ENCODE assay signal across 8 cellular contexts in genomic region chr20:32474967-32475819, GRCh38.
A peak's percentile ranks its signal among the peaks of the same experiment; 100 is the strongest.
DNase-seq lines count a peak whose midpoint lies in the region; TF ChIP-seq lines count a peak whose summit lies in the region.

No MANE protein-coding gene starts in this region.

- H3K36me3 ChIP-seq in iPS-15b (ENCODE audit: control insufficient read depth, insufficient read depth, low read length) = peaks cover 12% of the 10 kb centered on the region

- H3K27me3 ChIP-seq in iPS-15b (ENCODE audit: control insufficient read depth, insufficient read depth, low read length) = no peaks in the 10 kb centered on the region

- H3K9me3 ChIP-seq in iPS-15b (ENCODE audit: control insufficient read depth, insufficient read depth, low read length) = no peaks in the 10 kb centered on the region

- in situ Hi-C loops in Caki2 (cut with HindIII; ENCODE audit: low pct_unique_long_range_greater_than_20kb, low sequenced_read_pairs) = no loop called here

- peak overlapping the region; percentile 70 to 99 (median 93) for H3K27ac Mint-ChIP-seq in brain

- no peaks in the 10 kb centered on the region for H3K27me3 Mint-ChIP-seq in brain

- peak overlapping the region; percentile 54 for H3K9ac ChIP-seq in iPS-15b (ENCODE audit: low read depth, low read length)

- H3K36me3 Mint-ChIP-seq in brain = peaks cover 12% of the 10 kb centered on the region

- no peaks in the 10 kb centered on the region for H3K9me3 Mint-ChIP-seq in brain

- TF ChIP-seq CTCF in brain (conservative IDR thresholded peaks at IDR 0.05) = no peak

- peak overlapping the region; percentile 70 to 84 (median 75) for H3K4me3 Mint-ChIP-seq in brain

- no peak overlapping the region for H3K4me3 ChIP-seq in iPS-15b (ENCODE audit: low read depth, low read length)

- TF ChIP-seq EP300 in Ishikawa (IDR thresholded peaks at IDR 0.05; ENCODE audit: borderline replicate concordance) = no peak

- peaks cover 15% of the 10 kb centered on the region for H3K4me1 ChIP-seq in iPS-15b (ENCODE audit: control insufficient read depth, insufficient read depth, low read length)

- DNase-seq in Caki2 (ENCODE audit: low read depth) (peak; percentile 99), putamen (ENCODE audit: low spot score) (peak; percentile 72), T-helper 1 cell (no peak), COR-L47 (lab: John Stamatoyannopoulos, UW) (no peak)
- no peak for DNase-seq in activated effector memory CD4-positive, alpha-beta T cell treated with anti-CD3 and anti-CD28 coated beads, Interleukin-2, amount 50 U/mL, for 16 hours

- H3K4me1 Mint-ChIP-seq in brain = peaks cover 90% of the 10 kb centered on the region

- no peak for TF ChIP-seq RAD21 in Ishikawa (IDR thresholded peaks at IDR 0.05; ENCODE audit: low read depth)

TF ChIP-seq in Ishikawa, 13 proteins besides CTCF, POLR2A, EP300 and RAD21:
- TF ChIP-seq, protein P1, sequence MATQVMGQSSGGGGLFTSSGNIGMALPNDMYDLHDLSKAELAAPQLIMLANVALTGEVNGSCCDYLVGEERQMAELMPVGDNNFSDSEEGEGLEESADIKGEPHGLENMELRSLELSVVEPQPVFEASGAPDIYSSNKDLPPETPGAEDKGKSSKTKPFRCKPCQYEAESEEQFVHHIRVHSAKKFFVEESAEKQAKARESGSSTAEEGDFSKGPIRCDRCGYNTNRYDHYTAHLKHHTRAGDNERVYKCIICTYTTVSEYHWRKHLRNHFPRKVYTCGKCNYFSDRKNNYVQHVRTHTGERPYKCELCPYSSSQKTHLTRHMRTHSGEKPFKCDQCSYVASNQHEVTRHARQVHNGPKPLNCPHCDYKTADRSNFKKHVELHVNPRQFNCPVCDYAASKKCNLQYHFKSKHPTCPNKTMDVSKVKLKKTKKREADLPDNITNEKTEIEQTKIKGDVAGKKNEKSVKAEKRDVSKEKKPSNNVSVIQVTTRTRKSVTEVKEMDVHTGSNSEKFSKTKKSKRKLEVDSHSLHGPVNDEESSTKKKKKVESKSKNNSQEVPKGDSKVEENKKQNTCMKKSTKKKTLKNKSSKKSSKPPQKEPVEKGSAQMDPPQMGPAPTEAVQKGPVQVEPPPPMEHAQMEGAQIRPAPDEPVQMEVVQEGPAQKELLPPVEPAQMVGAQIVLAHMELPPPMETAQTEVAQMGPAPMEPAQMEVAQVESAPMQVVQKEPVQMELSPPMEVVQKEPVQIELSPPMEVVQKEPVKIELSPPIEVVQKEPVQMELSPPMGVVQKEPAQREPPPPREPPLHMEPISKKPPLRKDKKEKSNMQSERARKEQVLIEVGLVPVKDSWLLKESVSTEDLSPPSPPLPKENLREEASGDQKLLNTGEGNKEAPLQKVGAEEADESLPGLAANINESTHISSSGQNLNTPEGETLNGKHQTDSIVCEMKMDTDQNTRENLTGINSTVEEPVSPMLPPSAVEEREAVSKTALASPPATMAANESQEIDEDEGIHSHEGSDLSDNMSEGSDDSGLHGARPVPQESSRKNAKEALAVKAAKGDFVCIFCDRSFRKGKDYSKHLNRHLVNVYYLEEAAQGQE (IDR thresholded peaks at IDR 0.05; ENCODE audit: low read depth) = no peak
- TF ChIP-seq, protein P2, sequence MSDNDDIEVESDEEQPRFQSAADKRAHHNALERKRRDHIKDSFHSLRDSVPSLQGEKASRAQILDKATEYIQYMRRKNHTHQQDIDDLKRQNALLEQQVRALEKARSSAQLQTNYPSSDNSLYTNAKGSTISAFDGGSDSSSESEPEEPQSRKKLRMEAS (IDR thresholded peaks at IDR 0.05) = peak; percentile 51
- peak; percentile 55; the same call in 1 of the 2 replicates for TF ChIP-seq TCF12 (IDR thresholded peaks at IDR 0.05; ENCODE audit: low read depth)
- no peak for TF ChIP-seq CREB1 (IDR thresholded peaks at IDR 0.05; ENCODE audit: low read depth)
- no peak for TF ChIP-seq FOXM1 (IDR thresholded peaks at IDR 0.05; ENCODE audit: borderline replicate concordance, low read depth)
- TF ChIP-seq TAF1 (IDR thresholded peaks at IDR 0.05; ENCODE audit: low read depth) = peak; percentile 42; the same call in 1 of the 2 replicates
- TF ChIP-seq TEAD4 (IDR thresholded peaks at IDR 0.05) = peak; percentile 66; the same call in 1 of the 2 replicates
- TF ChIP-seq NFIC (IDR thresholded peaks at IDR 0.05) = peak; percentile 56; the same call in 1 of the 2 replicates
- no peak for TF ChIP-seq YY1 (IDR thresholded peaks at IDR 0.05; ENCODE audit: low read depth)
- TF ChIP-seq, protein P3, sequence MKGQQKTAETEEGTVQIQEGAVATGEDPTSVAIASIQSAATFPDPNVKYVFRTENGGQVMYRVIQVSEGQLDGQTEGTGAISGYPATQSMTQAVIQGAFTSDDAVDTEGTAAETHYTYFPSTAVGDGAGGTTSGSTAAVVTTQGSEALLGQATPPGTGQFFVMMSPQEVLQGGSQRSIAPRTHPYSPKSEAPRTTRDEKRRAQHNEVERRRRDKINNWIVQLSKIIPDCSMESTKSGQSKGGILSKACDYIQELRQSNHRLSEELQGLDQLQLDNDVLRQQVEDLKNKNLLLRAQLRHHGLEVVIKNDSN (IDR thresholded peaks at IDR 0.05) = 0 out of 2 replicates have a peak, but pooled peaks have one; percentile 1
- TF ChIP-seq CEBPB (IDR thresholded peaks at IDR 0.05) = no peak
- no peak for TF ChIP-seq EGR1 (IDR thresholded peaks at IDR 0.05)
- peak; percentile 91 for TF ChIP-seq ZBTB7A (IDR thresholded peaks at IDR 0.05; ENCODE audit: low read depth)

Comparison
In these comparisons a context has a peak if more than half of its experiments do, and no peak if none do; other contexts are left out.
1. DNase-seq: peak in Caki2 (single experiment) and putamen (single experiment); none in T-helper 1 cell (0 of 5), COR-L47 (single experiment) and activated effector memory CD4-positive, alpha-beta T cell treated with anti-CD3 and anti-CD28 coated beads, Interleukin-2, amount 50 U/mL, for 16 hours (single experiment).